In the genomic region with DNA sequence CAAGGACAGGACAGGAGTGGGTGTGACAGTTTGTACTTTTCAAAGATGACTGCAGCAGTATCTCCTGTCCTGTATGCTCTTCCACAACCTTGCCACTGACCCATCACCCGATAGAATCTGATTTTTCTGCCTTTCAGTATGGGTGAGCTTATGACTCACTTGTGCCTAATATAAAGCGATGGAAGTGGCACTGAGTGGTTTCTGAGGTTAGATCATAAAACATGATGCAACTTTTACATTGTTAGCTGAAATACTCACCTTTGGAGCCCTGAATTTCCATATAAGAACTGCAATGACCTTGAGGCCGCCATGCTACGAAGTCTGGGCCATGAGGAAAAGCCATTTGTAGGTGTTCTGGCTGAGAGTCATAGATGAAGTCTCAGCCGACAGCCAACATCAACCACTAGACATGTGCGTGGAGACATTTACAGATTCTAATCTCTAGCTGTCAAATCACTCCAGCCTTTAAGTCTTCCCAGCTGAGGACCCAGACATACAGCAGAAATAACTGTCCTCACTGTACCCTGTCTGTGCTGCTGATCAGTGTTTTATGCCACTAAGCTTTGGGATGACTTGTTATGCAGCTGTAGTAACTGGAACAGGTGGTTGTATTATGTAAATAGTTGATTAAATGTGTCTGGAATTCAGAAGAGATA, we compare ENCODE assay signal across 15 cellular contexts.
DNase-seq lines count a peak whose midpoint lies in the region; ATAC-seq and TF ChIP-seq lines count a peak whose summit lies in the region.
"Had no signal": no experiment of that assay in that cellular context is flagged by ENCODE, and none has a peak within 500 bp of the region (broad histone marks: within the 10 kb centered on the region; RNA-seq: fewer than 3 reads in every experiment).

No MANE protein-coding gene starts in this region.

- H3K4me1 Mint-ChIP-seq in stimulated activated naive B cell treated with anti-CD40 and anti-IgM and Interleukin-4, amounts not matched to agents 10 μg/mL and 1 μg/mL and 100 μg/mL, for 72 hours = no peaks in the 10 kb centered on the region
- H3K4me1 Mint-ChIP-seq: naive B cell had no signal

- peaks cover 0 to 3% of the 10 kb centered on the region in 2 donors for H3K36me3 Mint-ChIP-seq in stimulated activated naive B cell treated with anti-CD40 and anti-IgM and Interleukin-4, amounts not matched to agents 10 μg/mL and 1 μg/mL and 100 μg/mL, for 72 hours
- H3K36me3 Mint-ChIP-seq: type B pancreatic cell had no signal

- H3K4me3 ChIP-seq in epithelial cell of esophagus (ENCODE audit: low read length) = no peak overlapping the region
- H3K4me3 ChIP-seq: esophagus squamous epithelium, right atrium auricular region had no signal

- H3K4me3 Mint-ChIP-seq in stimulated activated naive B cell treated with anti-CD40 and anti-IgM and Interleukin-4, amounts not matched to agents 10 μg/mL and 1 μg/mL and 100 μg/mL, for 72 hours = no peak overlapping the region
- H3K4me3 Mint-ChIP-seq: naive B cell, type B pancreatic cell had no signal

- peak; percentile 25 to 51 for ATAC-seq in stimulated activated naive B cell treated with anti-CD40 and anti-IgM and Interleukin-4, amounts not matched to agents 10 μg/mL and 1 μg/mL and 100 μg/mL, for 72 hours (replicated peaks)
- no peak for ATAC-seq in GM18519 (IDR thresholded peaks at IDR 0.05; ENCODE audit: low FRiP score, unreplicated experiment)
- ATAC-seq: left cardiac atrium had no signal

- peak; percentile 7 for DNase-seq in activated T-cell treated with anti-CD3 and anti-CD28 coated beads for 48 hours (ENCODE audit: low read depth)
- no peak for DNase-seq in activated T-cell treated with anti-CD3 and anti-CD28 coated beads for 4 hours
- DNase-seq in NOMO-1 (lab: John Stamatoyannopoulos, UW; ENCODE audit: unreplicated experiment in 2 of 2) = peak; percentile 45 to 75
- DNase-seq in epithelial cell of esophagus (ENCODE audit: low read depth) = peak; percentile 76
- no peak for DNase-seq in stimulated activated naive B cell treated with anti-CD40 and anti-IgM and Interleukin-4, amounts not matched to agents 10 μg/mL and 1 μg/mL and 100 μg/mL, for 72 hours
- DNase-seq in NCI-H1417 treated with DMSO at 0.1 percent for 48 hours (lab: John Stamatoyannopoulos, UW) = no peak
- no peak for DNase-seq in GM19238 (ENCODE audit: insufficient read length, low spot score)
- DNase-seq: DMS153, esophagus squamous epithelium, left cardiac atrium, naive B cell had no signal

- TF ChIP-seq CTCF in epithelial cell of esophagus (IDR thresholded peaks at IDR 0.05; ENCODE audit: insufficient read depth, low read depth, low read length, missing control alignments) = no peak

- H3K9me3 Mint-ChIP-seq in stimulated activated naive B cell treated with anti-CD40 and anti-IgM and Interleukin-4, amounts not matched to agents 10 μg/mL and 1 μg/mL and 100 μg/mL, for 72 hours = peaks cover 4 to 5% of the 10 kb centered on the region in 2 donors

- H3K27ac Mint-ChIP-seq in stimulated activated naive B cell treated with anti-CD40 and anti-IgM and Interleukin-4, amounts not matched to agents 10 μg/mL and 1 μg/mL and 100 μg/mL, for 72 hours = no peak overlapping the region
- H3K27ac Mint-ChIP-seq: activated T-helper 2 cell treated with anti-CD3 and anti-CD28 coated beads, Interferon-gamma antibody, Interleukin-2, Interleukin-4, amounts not matched to agents 10 μg/mL and 5 μg/mL and 100 μg/mL, durations not matched to agents 14 hours and 24 hours and 36 hours; type B pancreatic cell had no signal

- H3K27me3 Mint-ChIP-seq in stimulated activated naive B cell treated with anti-CD40 and anti-IgM and Interleukin-4, amounts not matched to agents 10 μg/mL and 1 μg/mL and 100 μg/mL, for 72 hours = peaks cover 13 to 29% of the 10 kb centered on the region in 2 donors
- H3K27me3 Mint-ChIP-seq: type B pancreatic cell had no signal

Comparison
In these comparisons a context has a peak if more than half of its experiments do, and no peak if none do; other contexts are left out.
1. DNase-seq: peak in activated T-cell treated with anti-CD3 and anti-CD28 coated beads for 48 hours (single experiment), NOMO-1 (2 of 2) and epithelial cell of esophagus (single experiment); none in activated T-cell treated with anti-CD3 and anti-CD28 coated beads for 4 hours (single experiment), stimulated activated naive B cell treated with anti-CD40 and anti-IgM and Interleukin-4, amounts not matched to agents 10 μg/mL and 1 μg/mL and 100 μg/mL, for 72 hours (single experiment), NCI-H1417 treated with DMSO at 0.1 percent for 48 hours (single experiment) and GM19238 (single experiment).